ENCODE assay signal across 1 cellular context in the genomic region with DNA sequence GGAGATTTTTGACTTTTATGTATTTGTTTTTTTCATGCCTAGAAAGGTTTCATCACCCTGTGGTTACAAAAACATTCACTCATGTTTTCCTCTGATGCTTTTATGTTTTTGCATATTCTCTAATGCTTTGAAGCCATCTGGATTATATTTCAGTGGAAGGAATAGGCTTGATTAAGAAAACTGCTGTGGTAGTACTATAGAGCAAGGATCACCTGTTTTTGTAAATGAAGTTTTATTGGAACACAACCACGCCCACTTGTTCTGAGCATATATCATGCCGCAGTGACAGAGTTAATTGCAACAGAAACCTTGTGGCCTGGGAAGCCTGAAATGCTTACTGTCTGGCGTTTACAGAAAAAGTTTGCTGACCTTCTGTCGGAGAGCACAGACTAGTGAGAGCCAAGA.
TF ChIP-seq lines count a peak whose summit lies in the region.

No MANE protein-coding gene starts in this region.

TF ChIP-seq in HEK293, 187 proteins besides CTCF, POLR2A, EP300 and RAD21 (continued from another document):
- TF ChIP-seq ZFHX2 (tag by site-specific recombination; conservative IDR thresholded peaks at IDR 0.05) (0 out of 2 replicates have a peak, but pooled peaks have one; percentile 9), KLF10 (tag by site-specific recombination; IDR thresholded peaks at IDR 0.05) (peak; percentile 28; the same call in 1 of the 2 replicates), ZNF423 (tag by site-specific recombination; IDR thresholded peaks at IDR 0.05) (no peak), ZBTB17 (tag by site-specific recombination; IDR thresholded peaks at IDR 0.05) (peak; percentile 45; the same call in 1 of the 2 replicates), ZSCAN16 (tag by site-specific recombination; IDR thresholded peaks at IDR 0.05) (0 out of 2 replicates have a peak, but pooled peaks have one; percentile 60), ZBTB21 (tag by site-specific recombination; IDR thresholded peaks at IDR 0.05) (no peak), ZNF585B (tag by site-specific recombination; IDR thresholded peaks at IDR 0.05) (peak; percentile 43), KLF9 (tag by site-specific recombination; IDR thresholded peaks at IDR 0.05; ENCODE audit: low read depth) (peak; percentile 85), ZNF473 (tag by site-specific recombination; IDR thresholded peaks at IDR 0.05) (no peak)
- TF ChIP-seq, protein P1, sequence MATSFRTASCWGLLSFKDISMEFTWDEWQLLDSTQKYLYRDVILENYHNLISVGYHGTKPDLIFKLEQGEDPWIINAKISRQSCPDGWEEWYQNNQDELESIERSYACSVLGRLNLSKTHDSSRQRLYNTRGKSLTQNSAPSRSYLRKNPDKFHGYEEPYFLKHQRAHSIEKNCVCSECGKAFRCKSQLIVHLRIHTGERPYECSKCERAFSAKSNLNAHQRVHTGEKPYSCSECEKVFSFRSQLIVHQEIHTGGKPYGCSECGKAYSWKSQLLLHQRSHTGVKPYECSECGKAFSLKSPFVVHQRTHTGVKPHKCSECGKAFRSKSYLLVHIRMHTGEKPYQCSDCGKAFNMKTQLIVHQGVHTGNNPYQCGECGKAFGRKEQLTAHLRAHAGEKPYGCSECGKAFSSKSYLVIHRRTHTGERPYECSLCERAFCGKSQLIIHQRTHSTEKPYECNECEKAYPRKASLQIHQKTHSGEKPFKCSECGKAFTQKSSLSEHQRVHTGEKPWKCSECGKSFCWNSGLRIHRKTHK (tag by site-specific recombination; IDR thresholded peaks at IDR 0.05) = no peak
- TF ChIP-seq, protein P2, sequence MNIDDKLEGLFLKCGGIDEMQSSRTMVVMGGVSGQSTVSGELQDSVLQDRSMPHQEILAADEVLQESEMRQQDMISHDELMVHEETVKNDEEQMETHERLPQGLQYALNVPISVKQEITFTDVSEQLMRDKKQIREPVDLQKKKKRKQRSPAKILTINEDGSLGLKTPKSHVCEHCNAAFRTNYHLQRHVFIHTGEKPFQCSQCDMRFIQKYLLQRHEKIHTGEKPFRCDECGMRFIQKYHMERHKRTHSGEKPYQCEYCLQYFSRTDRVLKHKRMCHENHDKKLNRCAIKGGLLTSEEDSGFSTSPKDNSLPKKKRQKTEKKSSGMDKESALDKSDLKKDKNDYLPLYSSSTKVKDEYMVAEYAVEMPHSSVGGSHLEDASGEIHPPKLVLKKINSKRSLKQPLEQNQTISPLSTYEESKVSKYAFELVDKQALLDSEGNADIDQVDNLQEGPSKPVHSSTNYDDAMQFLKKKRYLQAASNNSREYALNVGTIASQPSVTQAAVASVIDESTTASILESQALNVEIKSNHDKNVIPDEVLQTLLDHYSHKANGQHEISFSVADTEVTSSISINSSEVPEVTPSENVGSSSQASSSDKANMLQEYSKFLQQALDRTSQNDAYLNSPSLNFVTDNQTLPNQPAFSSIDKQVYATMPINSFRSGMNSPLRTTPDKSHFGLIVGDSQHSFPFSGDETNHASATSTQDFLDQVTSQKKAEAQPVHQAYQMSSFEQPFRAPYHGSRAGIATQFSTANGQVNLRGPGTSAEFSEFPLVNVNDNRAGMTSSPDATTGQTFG (tag by site-specific recombination; IDR thresholded peaks at IDR 0.05; ENCODE audit: borderline replicate concordance) = no peak
- TF ChIP-seq, protein P3, sequence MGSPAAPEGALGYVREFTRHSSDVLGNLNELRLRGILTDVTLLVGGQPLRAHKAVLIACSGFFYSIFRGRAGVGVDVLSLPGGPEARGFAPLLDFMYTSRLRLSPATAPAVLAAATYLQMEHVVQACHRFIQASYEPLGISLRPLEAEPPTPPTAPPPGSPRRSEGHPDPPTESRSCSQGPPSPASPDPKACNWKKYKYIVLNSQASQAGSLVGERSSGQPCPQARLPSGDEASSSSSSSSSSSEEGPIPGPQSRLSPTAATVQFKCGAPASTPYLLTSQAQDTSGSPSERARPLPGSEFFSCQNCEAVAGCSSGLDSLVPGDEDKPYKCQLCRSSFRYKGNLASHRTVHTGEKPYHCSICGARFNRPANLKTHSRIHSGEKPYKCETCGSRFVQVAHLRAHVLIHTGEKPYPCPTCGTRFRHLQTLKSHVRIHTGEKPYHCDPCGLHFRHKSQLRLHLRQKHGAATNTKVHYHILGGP (tag by site-specific recombination; IDR thresholded peaks at IDR 0.05) = peak; percentile 61; the same call in 1 of the 2 replicates
